13 cellular contexts compared by ENCODE assay signal in the genomic region with DNA sequence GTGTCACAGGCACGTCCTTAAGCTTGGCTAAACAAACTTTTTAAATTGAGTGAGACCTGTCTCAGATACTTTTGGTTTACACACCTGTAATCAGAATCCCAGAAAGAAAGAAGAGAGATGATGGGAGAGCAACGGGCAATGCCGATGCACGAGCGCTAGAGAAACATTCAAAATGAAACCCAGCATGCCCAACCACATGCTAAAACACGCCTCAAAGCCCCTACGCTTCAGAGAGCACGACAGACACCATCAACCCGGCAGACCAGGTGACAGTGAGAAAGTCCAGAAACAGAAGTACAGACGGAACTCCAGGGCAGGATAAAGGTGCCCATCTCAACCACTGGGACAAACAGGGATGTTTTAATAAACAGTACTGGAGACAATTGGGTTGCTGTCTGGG.
A peak's percentile ranks its signal among the peaks of the same experiment; 100 is the strongest.
DNase-seq lines count a peak whose midpoint lies in the region; TF ChIP-seq lines count a peak whose summit lies in the region.
"Had no signal": no experiment of that assay in that cellular context is flagged by ENCODE, and none has a peak within 500 bp of the region (broad histone marks: within the 10 kb centered on the region; RNA-seq: fewer than 3 reads in every experiment).

No MANE protein-coding gene starts in this region.

- no peak overlapping the region for H3K9ac ChIP-seq in muscle layer of colon (ENCODE audit: low read length)

- no peak for TF ChIP-seq EP300 in transverse colon (IDR thresholded peaks at IDR 0.05; ENCODE audit: low read depth)

- TF ChIP-seq CTCF in transverse colon (IDR thresholded peaks at IDR 0.05), result no peak

- intact Hi-C loops in transverse colon (cut with DNase I; ENCODE audit: low total_unique reads), result no loop called here

- 85 to 89% methylated on average over 9 to 10 of the region's 10 CpGs for WGBS in transverse colon (ENCODE audit: low coverage in 1 of 2), 2 donors

- H3K4me1 ChIP-seq in muscle layer of colon (ENCODE audit: insufficient read depth, low read length) (peaks cover 72% of the 10 kb centered on the region), transverse colon (peaks cover 24 to 73% (median 35%) of the 10 kb centered on the region in 4 donors)
- H3K4me1 ChIP-seq: Caco-2 had no signal

- TF ChIP-seq POLR2A in transverse colon (IDR thresholded peaks at IDR 0.05), result no peak

- H3K36me3 ChIP-seq in KOPT-K1 (ENCODE audit: insufficient read depth, low read length), result peaks cover 18% of the 10 kb centered on the region
- no peaks in the 10 kb centered on the region for H3K36me3 ChIP-seq in muscle layer of colon (ENCODE audit: insufficient read depth, low read length)
- no peaks in the 10 kb centered on the region for H3K36me3 ChIP-seq in transverse colon
- H3K36me3 ChIP-seq: left lung had no signal

- H3K4me3 ChIP-seq in muscle layer of colon (ENCODE audit: low read depth in 1 of 2, low read length in 2 of 2) (no peak overlapping the region), transverse colon (no peak overlapping the region)
- H3K4me3 ChIP-seq: left lung had no signal

- in situ Hi-C loops in transverse colon (cut with MboI; ENCODE audit: low pct_ligation_motif_present in 1 of 4, low pct_unique_long_range_greater_than_20kb in 1 of 4, low sequenced_read_pairs in 3 of 4), result no loop called here

- H3K9me3 ChIP-seq in KOPT-K1 (ENCODE audit: insufficient read depth, low read length, poor library complexity, severe bottlenecking) (peaks cover 14% of the 10 kb centered on the region), muscle layer of colon (ENCODE audit: low read length) (no peaks in the 10 kb centered on the region), transverse colon (no peaks in the 10 kb centered on the region)
- H3K9me3 ChIP-seq: Caco-2, left lung had no signal

- DNase-seq in activated effector memory CD4-positive, alpha-beta T cell treated with anti-CD3 and anti-CD28 coated beads, Interleukin-2, amount 50 U/mL, for 16 hours, result peak; percentile 17
- no peak for DNase-seq in activated effector memory CD4-positive, alpha-beta T cell treated with Interleukin-2 at 50 U/mL for 16 hours
- DNase-seq in transverse colon (peak; percentile 6), DMS114 treated with DMSO at 0.1 percent for 48 hours (lab: John Stamatoyannopoulos, UW; ENCODE audit: unreplicated experiment) (no peak), NCI-H2227 (lab: John Stamatoyannopoulos, UW; ENCODE audit: unreplicated experiment) (no peak)
- DNase-seq in stimulated activated CD4-positive, alpha-beta T cell treated with anti-CD3 and anti-CD28 coated beads, Interleukin-2, amount 100 ng/mL, for 48 hours, result no peak
- DNase-seq: Caco-2, caudate nucleus, NCI-H1436 treated with DMSO at 0.1 percent for 48 hours, NCI-H226 had no signal

- H3K27ac ChIP-seq in KOPT-K1 (ENCODE audit: low read depth, low read length, poor library complexity, severe bottlenecking) (peak overlapping the region; percentile 100), muscle layer of colon (ENCODE audit: low read depth, low read length) (peak overlapping the region; percentile 10), transverse colon (peak overlapping the region in 2 of 4 donors; percentile 79 to 93)
- H3K27ac ChIP-seq: left lung had no signal

- H3K27me3 ChIP-seq in muscle layer of colon (ENCODE audit: control insufficient read depth in 1 of 2, insufficient read depth in 2 of 2, low read length in 2 of 2) (no peaks in the 10 kb centered on the region), transverse colon (no peaks in the 10 kb centered on the region)
- H3K27me3 ChIP-seq: left lung had no signal

Comparison
In these comparisons a context has a peak if more than half of its experiments do, and no peak if none do; other contexts are left out.
1. DNase-seq: peak in activated effector memory CD4-positive, alpha-beta T cell treated with anti-CD3 and anti-CD28 coated beads, Interleukin-2, amount 50 U/mL, for 16 hours (single experiment) and transverse colon (single experiment); none in activated effector memory CD4-positive, alpha-beta T cell treated with Interleukin-2 at 50 U/mL for 16 hours (single experiment), DMS114 treated with DMSO at 0.1 percent for 48 hours (single experiment), stimulated activated CD4-positive, alpha-beta T cell treated with anti-CD3 and anti-CD28 coated beads, Interleukin-2, amount 100 ng/mL, for 48 hours (0 of 2) and NCI-H2227 (single experiment).